In genomic region chr13:39777527-39778061, GRCh38 we compare ENCODE assay signal across 8 cellular contexts.
DNase-seq lines count a peak whose midpoint lies in the region; ATAC-seq and TF ChIP-seq lines count a peak whose summit lies in the region.

No MANE protein-coding gene starts in this region.

- POLR2A ChIA-PET in activated naive CD8-positive, alpha-beta T cell treated with anti-CD3 and anti-CD28 coated beads, Interleukin-2, amount 10 ng/mL, durations not matched to agents 7 days and 5 days (lab: Charles Lee) = no interaction called here

- peak; percentile 52 for ATAC-seq in activated naive CD8-positive, alpha-beta T cell treated with anti-CD3 and anti-CD28 coated beads, Interleukin-2, amount 10 ng/mL, durations not matched to agents 7 days and 5 days (ENCODE audit: low read depth)

- H3K27ac Mint-ChIP-seq in activated naive CD8-positive, alpha-beta T cell treated with anti-CD3 and anti-CD28 coated beads, Interleukin-2, amount 10 ng/mL, durations not matched to agents 7 days and 5 days = no peak overlapping the region

- no peak overlapping the region for H3K4me3 ChIP-seq in cardiac muscle cell

- no peaks in the 10 kb centered on the region for H3K27me3 Mint-ChIP-seq in activated naive CD8-positive, alpha-beta T cell treated with anti-CD3 and anti-CD28 coated beads, Interleukin-2, amount 10 ng/mL, durations not matched to agents 7 days and 5 days

- no peaks in the 10 kb centered on the region for H3K4me1 ChIP-seq in cardiac muscle cell (ENCODE audit: low read depth)

- peaks cover 15% of the 10 kb centered on the region for H3K4me1 Mint-ChIP-seq in activated naive CD8-positive, alpha-beta T cell treated with anti-CD3 and anti-CD28 coated beads, Interleukin-2, amount 10 ng/mL, durations not matched to agents 7 days and 5 days

- TF ChIP-seq CTCF in cardiac muscle cell (IDR thresholded peaks at IDR 0.05; ENCODE audit: low read depth, low read length) = peak; percentile 48

- peaks cover 3% of the 10 kb centered on the region for H3K36me3 Mint-ChIP-seq in activated naive CD8-positive, alpha-beta T cell treated with anti-CD3 and anti-CD28 coated beads, Interleukin-2, amount 10 ng/mL, durations not matched to agents 7 days and 5 days

- peak in 1 of 2 donors; percentile 87 for DNase-seq in cardiac muscle cell (ENCODE audit: low read depth in 1 of 2, low spot score in 1 of 2)
- DNase-seq in cardiac septum (ENCODE audit: low spot score) = no peak
- DNase-seq in NCI-H526 treated with DMSO at 0.1 percent for 48 hours (lab: John Stamatoyannopoulos, UW) = peak; percentile 34
- no peak for DNase-seq in activated naive CD8-positive, alpha-beta T cell treated with anti-CD3 and anti-CD28 coated beads, Interleukin-2, amount 10 ng/mL, durations not matched to agents 7 days and 5 days
- DNase-seq in medulla oblongata (ENCODE audit: extremely low spot score) = peak; percentile 21
- no peak for DNase-seq in HuH-7.5 (ENCODE audit: low spot score)
- no peak for DNase-seq in globus pallidus (ENCODE audit: low spot score)
- no peak for DNase-seq in NCI-H1105 (lab: John Stamatoyannopoulos, UW)

- intact Hi-C loops in cardiac septum (cut with DNase I) = loop anchor here (5.0 to 10.0 kb wide), 2 partner anchors 165 to 907 kb away; no protein-coding TSS in a partner anchor

- H3K4me3 Mint-ChIP-seq in activated naive CD8-positive, alpha-beta T cell treated with anti-CD3 and anti-CD28 coated beads, Interleukin-2, amount 10 ng/mL, durations not matched to agents 7 days and 5 days = no peak overlapping the region

- H3K27ac ChIP-seq in cardiac muscle cell = no peak overlapping the region

- no peaks in the 10 kb centered on the region for H3K9me3 ChIP-seq in cardiac muscle cell (ENCODE audit: low read depth)

- H3K27me3 ChIP-seq in cardiac muscle cell = no peaks in the 10 kb centered on the region

- H3K9me3 Mint-ChIP-seq in activated naive CD8-positive, alpha-beta T cell treated with anti-CD3 and anti-CD28 coated beads, Interleukin-2, amount 10 ng/mL, durations not matched to agents 7 days and 5 days = peaks cover 1% of the 10 kb centered on the region

- H3K36me3 ChIP-seq in cardiac muscle cell = no peaks in the 10 kb centered on the region

Comparison
In these comparisons a context has a peak if more than half of its experiments do, and no peak if none do; other contexts are left out.
1. DNase-seq: peak in NCI-H526 treated with DMSO at 0.1 percent for 48 hours (single experiment) and medulla oblongata (single experiment); none in cardiac septum (single experiment), activated naive CD8-positive, alpha-beta T cell treated with anti-CD3 and anti-CD28 coated beads, Interleukin-2, amount 10 ng/mL, durations not matched to agents 7 days and 5 days (single experiment), HuH-7.5 (single experiment), globus pallidus (single experiment) and NCI-H1105 (single experiment).